ENCODE assay signal across 14 cellular contexts in the genomic region with DNA sequence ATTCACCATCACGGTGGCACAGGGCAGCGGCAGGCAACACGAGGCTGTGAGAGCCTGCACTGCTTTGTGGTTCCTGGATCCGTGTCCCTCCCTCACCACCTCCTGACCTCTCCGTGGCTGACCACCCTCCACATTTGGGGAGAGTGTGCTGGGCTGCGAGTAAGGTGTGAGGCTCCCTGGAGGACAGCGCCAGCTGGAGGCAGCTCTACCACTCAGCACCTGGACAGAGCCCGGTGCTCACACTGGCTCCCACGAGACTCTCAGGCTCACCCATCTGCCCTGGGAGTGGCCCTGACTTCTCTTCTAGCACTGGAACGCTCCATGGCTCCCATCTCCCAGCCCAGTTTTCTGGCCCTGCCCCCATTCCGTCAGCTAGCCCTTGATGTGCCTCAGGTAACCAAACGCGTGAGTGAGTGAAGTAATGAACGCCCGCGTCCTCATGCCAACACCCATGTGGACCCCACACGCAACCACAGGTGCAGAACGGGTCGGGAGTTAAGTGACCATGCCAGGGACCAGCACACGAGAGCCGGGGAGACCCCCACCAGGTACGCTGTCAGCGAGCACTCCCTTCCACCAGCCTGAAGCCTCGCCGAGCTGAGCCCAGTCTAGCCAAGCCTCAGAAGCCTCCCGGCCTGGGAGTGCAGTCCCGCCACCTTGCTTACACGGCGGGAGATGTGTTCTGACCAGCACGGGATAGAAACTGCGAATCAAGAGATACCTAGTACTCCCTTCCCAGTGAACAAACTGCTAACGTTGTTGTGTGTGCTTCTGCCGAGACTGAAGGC.
"Had no signal": no experiment of that assay in that cellular context is flagged by ENCODE, and none has a peak within 500 bp of the region (broad histone marks: within the 10 kb centered on the region; RNA-seq: fewer than 3 reads in every experiment).

No MANE protein-coding gene starts in this region.

- H3K4me3 ChIP-seq: cardiac muscle cell, dorsolateral prefrontal cortex, left ventricle myocardium inferior, stomach, testis, upper lobe of left lung had no signal

- H3K27me3 ChIP-seq: cardiac muscle cell, dorsolateral prefrontal cortex, stomach, testis, upper lobe of left lung had no signal

- H3K27ac Mint-ChIP-seq: activated naive CD4-positive, alpha-beta T cell treated with anti-CD3 and anti-CD28 coated beads, Interleukin-2, amount 10 ng/mL, durations not matched to agents 7 days and 5 days; activated T-helper 17 cell treated with anti-CD3 and anti-CD28 coated beads, Interleukin-2, amount 50 U/mL, for 72 hours; nephron; T-helper 2 cell treated with Interferon-gamma antibody and Interleukin-4, amounts not matched to agents 5 μg/mL and 100 μg/mL, for 36 hours had no signal

- H3K4me1 ChIP-seq: left ventricle myocardium inferior, stomach, testis, upper lobe of left lung had no signal

- H3K9me3 Mint-ChIP-seq: activated naive CD4-positive, alpha-beta T cell treated with anti-CD3 and anti-CD28 coated beads, Interleukin-2, amount 10 ng/mL, durations not matched to agents 7 days and 5 days; T-helper 2 cell treated with Interferon-gamma antibody and Interleukin-4, amounts not matched to agents 5 μg/mL and 100 μg/mL, for 36 hours had no signal

- H3K9me3 ChIP-seq: stomach, testis, upper lobe of left lung had no signal

- H3K4me3 Mint-ChIP-seq: activated naive CD4-positive, alpha-beta T cell treated with anti-CD3 and anti-CD28 coated beads, Interleukin-2, amount 10 ng/mL, durations not matched to agents 7 days and 5 days; activated T-helper 17 cell treated with anti-CD3 and anti-CD28 coated beads, Interleukin-2, amount 50 U/mL, for 72 hours; nephron; T-helper 2 cell treated with Interferon-gamma antibody and Interleukin-4, amounts not matched to agents 5 μg/mL and 100 μg/mL, for 36 hours had no signal

- H3K4me1 Mint-ChIP-seq: activated T-helper 17 cell treated with anti-CD3 and anti-CD28 coated beads, Interleukin-2, amount 50 U/mL, for 72 hours had no signal

- DNase-seq: activated CD4-positive, alpha-beta T cell treated with anti-CD3 and anti-CD28 coated beads, Interleukin-2, amount 50 U/mL, for 48 hours; activated CD4-positive, CD25-positive, alpha-beta regulatory T cell treated with anti-CD3 and anti-CD28 coated beads, Interleukin-2, amount 50 U/mL, for 72 hours; activated naive CD4-positive, alpha-beta T cell treated with anti-CD3 and anti-CD28 coated beads, Interleukin-2, amount 10 ng/mL, durations not matched to agents 7 days and 5 days; dorsolateral prefrontal cortex; hippocampal formation; left ventricle myocardium inferior; stomach; testis had no signal

- H3K27ac ChIP-seq: cardiac muscle cell, dorsolateral prefrontal cortex, left ventricle myocardium inferior, stomach, testis, upper lobe of left lung had no signal

- H3K36me3 Mint-ChIP-seq: activated naive CD4-positive, alpha-beta T cell treated with anti-CD3 and anti-CD28 coated beads, Interleukin-2, amount 10 ng/mL, durations not matched to agents 7 days and 5 days had no signal

- ATAC-seq: activated T-helper 17 cell treated with anti-CD3 and anti-CD28 coated beads, Interleukin-2, amount 50 U/mL, for 72 hours; sciatic nerve had no signal

- H3K36me3 ChIP-seq: cardiac muscle cell, left ventricle myocardium inferior, upper lobe of left lung had no signal
